In genomic region chr17:39464639-39465181, GRCh38 we compare ENCODE assay signal across 8 cellular contexts. TPM values are rescaled to one million over a fixed set of nuclear protein-coding genes. Genes with fewer than 3 reads are reported as not detected.
A peak's percentile ranks its signal among the peaks of the same experiment; 100 is the strongest.
DNase-seq lines count a peak whose midpoint lies in the region; ATAC-seq and TF ChIP-seq lines count a peak whose summit lies in the region.
"Not testable (repeated sequence)": the region's sequence is repeated elsewhere in the genome, so short reads cannot be mapped to it uniquely, and the experiment has no call there.

No MANE protein-coding gene starts in this region.

- TF ChIP-seq POLR2A in esophagus muscularis mucosa (IDR thresholded peaks at IDR 0.05; ENCODE audit: low read depth): not testable (repeated sequence)

- not testable (repeated sequence) for TF ChIP-seq CTCF in Calu3 (IDR thresholded peaks at IDR 0.05; ENCODE audit: unreplicated experiment); MM.1S (IDR thresholded peaks at IDR 0.05; ENCODE audit: low read length); astrocyte of the spinal cord (IDR thresholded peaks at IDR 0.05; ENCODE audit: low read depth, low read length); esophagus muscularis mucosa (IDR thresholded peaks at IDR 0.05); lower lobe of right lung (IDR thresholded peaks at IDR 0.05); progenitor cell of endocrine pancreas (IDR thresholded peaks at IDR 0.05; ENCODE audit: unreplicated experiment); type B pancreatic cell (conservative IDR thresholded peaks at IDR 0.05)

- H3K4me2 ChIP-seq in MM.1S (ENCODE audit: low read depth, low read length): peak overlapping the region; percentile 92; the same call in 1 of the 2 replicates

- not testable (repeated sequence) for H3K27me3 ChIP-seq in MM.1S (replicated peaks; ENCODE audit: insufficient read depth, low read length); esophagus muscularis mucosa; lower lobe of right lung (ENCODE audit: low read depth)

- POLR2A ChIA-PET in activated CD4-positive, alpha-beta memory T cell treated with anti-CD3 and anti-CD28 coated beads for 36 hours (lab: Charles Lee): interaction anchor here (0.6 to 5.2 kb wide), 2 partner anchors 14 to 20 kb away, joined by 3 to 85 read pairs; partner anchors contain the start of gene MED1

- H3K27ac ChIP-seq in MM.1S (ENCODE audit: low read length); esophagus muscularis mucosa (replicated peaks in 1 of 4); lower lobe of right lung: not testable (repeated sequence)

- H3K4me1 ChIP-seq in MM.1S (ENCODE audit: low read length): not testable (repeated sequence)
- peaks cover 30 to 54% (median 50%) of the 10 kb centered on the region in 4 donors for H3K4me1 ChIP-seq in esophagus muscularis mucosa
- peaks cover 43% of the 10 kb centered on the region for H3K4me1 ChIP-seq in lower lobe of right lung

- CTCF ChIA-PET in Calu3 (lab: Charles Lee): interaction anchor here (0.6 to 6.2 kb wide), 19 partner anchors 11 to 1894 kb away, joined by 3 to 149 read pairs (median 4); partner anchors contain the start of gene MED1
- CTCF ChIA-PET in activated CD4-positive, alpha-beta memory T cell treated with anti-CD3 and anti-CD28 coated beads for 36 hours (lab: Charles Lee): not testable (repeated sequence)

- intact Hi-C loops in Calu3 (cut with micrococcal nuclease; ENCODE audit: unreplicated experiment): loop anchor here (10.0 kb wide), 1 partner anchor 220 kb away; the partner anchor contains the start of gene PGAP3
- intact Hi-C loops in activated CD4-positive, alpha-beta memory T cell treated with anti-CD3 and anti-CD28 coated beads for 36 hours (cut with micrococcal nuclease): loop anchor here (10.0 kb wide), 1 partner anchor 460 kb away; the partner anchor contains the start of genes LRRC3C and ORMDL3
- intact Hi-C loops in esophagus muscularis mucosa (cut with DNase I); lower lobe of right lung (cut with DNase I): not testable (repeated sequence)

- peaks cover 100% of the 10 kb centered on the region for H3K36me3 Mint-ChIP-seq in Calu3 (ENCODE audit: insufficient read depth, unreplicated experiment)
- peaks cover 26% of the 10 kb centered on the region for H3K36me3 Mint-ChIP-seq in activated CD4-positive, alpha-beta memory T cell treated with anti-CD3 and anti-CD28 coated beads for 36 hours
- peaks cover 10% of the 10 kb centered on the region for H3K36me3 Mint-ChIP-seq in progenitor cell of endocrine pancreas (ENCODE audit: insufficient read depth)
- peaks cover 13% of the 10 kb centered on the region for H3K36me3 Mint-ChIP-seq in type B pancreatic cell

- H3K9me3 Mint-ChIP-seq in Calu3 (ENCODE audit: low read depth, unreplicated experiment); activated CD4-positive, alpha-beta memory T cell treated with anti-CD3 and anti-CD28 coated beads for 36 hours; progenitor cell of endocrine pancreas (ENCODE audit: low read depth); type B pancreatic cell: not testable (repeated sequence)

- peak overlapping the region; percentile 79 for H3K4me3 Mint-ChIP-seq in Calu3 (ENCODE audit: low read depth, unreplicated experiment)
- H3K4me3 Mint-ChIP-seq in activated CD4-positive, alpha-beta memory T cell treated with anti-CD3 and anti-CD28 coated beads for 36 hours: peak overlapping the region; percentile 88
- H3K4me3 Mint-ChIP-seq in progenitor cell of endocrine pancreas (ENCODE audit: low read depth): peak overlapping the region; percentile 100
- peak overlapping the region; percentile 99 for H3K4me3 Mint-ChIP-seq in type B pancreatic cell

- in situ Hi-C loops in astrocyte of the spinal cord (cut with HindIII; ENCODE audit: low sequenced_read_pairs): not testable (repeated sequence)

- H3K9ac ChIP-seq in MM.1S (ENCODE audit: low read length): not testable (repeated sequence)

- H3K36me3 ChIP-seq in MM.1S (replicated peaks; ENCODE audit: insufficient read depth, low read length): not testable (repeated sequence)
- H3K36me3 ChIP-seq in esophagus muscularis mucosa (peaks cover 0 to 20% (median 4%) of the 10 kb centered on the region in 4 donors), lower lobe of right lung (peaks cover 26% of the 10 kb centered on the region)

- H3K4me1 Mint-ChIP-seq in Calu3 (ENCODE audit: low read depth, unreplicated experiment) (peaks cover 27% of the 10 kb centered on the region), progenitor cell of endocrine pancreas (ENCODE audit: low read depth) (peaks cover 31% of the 10 kb centered on the region), type B pancreatic cell (ENCODE audit: unreplicated experiment) (peaks cover 17% of the 10 kb centered on the region)
- H3K4me1 Mint-ChIP-seq in activated CD4-positive, alpha-beta memory T cell treated with anti-CD3 and anti-CD28 coated beads for 36 hours (ENCODE audit: low read depth): peaks cover 31% of the 10 kb centered on the region

- H3K27ac Mint-ChIP-seq in Calu3 (ENCODE audit: unreplicated experiment) (peak overlapping the region; percentile 92), progenitor cell of endocrine pancreas (peak overlapping the region; percentile 73), type B pancreatic cell (peak overlapping the region; percentile 100)
- H3K27ac Mint-ChIP-seq in activated CD4-positive, alpha-beta memory T cell treated with anti-CD3 and anti-CD28 coated beads for 36 hours: not testable (repeated sequence)

- not testable (repeated sequence) for TF ChIP-seq EP300 in esophagus muscularis mucosa (IDR thresholded peaks at IDR 0.05)

- DNase-seq in Calu3; MM.1S; astrocyte of the spinal cord (ENCODE audit: low read depth, low spot score); esophagus muscularis mucosa (ENCODE audit: extremely low spot score); lower lobe of right lung; progenitor cell of endocrine pancreas (ENCODE audit: low spot score, unreplicated experiment); type B pancreatic cell (ENCODE audit: extremely low spot score, unreplicated experiment): not testable (repeated sequence)
- peak; percentile 25 for DNase-seq in activated CD4-positive, alpha-beta memory T cell treated with anti-CD3 and anti-CD28 coated beads for 36 hours

- H3K27me3 Mint-ChIP-seq in Calu3 (ENCODE audit: unreplicated experiment); activated CD4-positive, alpha-beta memory T cell treated with anti-CD3 and anti-CD28 coated beads for 36 hours; progenitor cell of endocrine pancreas; type B pancreatic cell: not testable (repeated sequence)

- H3K9me3 ChIP-seq in MM.1S (replicated peaks; ENCODE audit: insufficient read depth, low read length); esophagus muscularis mucosa; lower lobe of right lung: not testable (repeated sequence)

- H3F3A ChIP-seq in MM.1S (ENCODE audit: insufficient read depth, low read length): not testable (repeated sequence)

- 90% methylated on average over 11 of the region's 11 CpGs for WGBS in esophagus muscularis mucosa

- not testable (repeated sequence) for H4K20me1 ChIP-seq in MM.1S (ENCODE audit: insufficient read depth, low read length)

- not testable (repeated sequence) for ATAC-seq in lower lobe of right lung

- not testable (repeated sequence) for BruUV-seq in Calu3 (replicated peaks; lab: Mats Ljungman, UMichigan)

- H3K9me2 ChIP-seq in MM.1S (replicated peaks; ENCODE audit: insufficient read depth, low read length): not testable (repeated sequence)

- not testable (repeated sequence) for H3K4me3 ChIP-seq in MM.1S (ENCODE audit: low read length)
- H3K4me3 ChIP-seq in astrocyte of the spinal cord (ENCODE audit: low read depth, low read length): peak overlapping the region; percentile 98
- H3K4me3 ChIP-seq in esophagus muscularis mucosa: peak overlapping the region; percentile 70 to 98 (median 92)
- H3K4me3 ChIP-seq in lower lobe of right lung: peak overlapping the region; percentile 98

- H2AFZ ChIP-seq in MM.1S (ENCODE audit: low read length): not testable (repeated sequence)

- peaks cover 77% of the 10 kb centered on the region for H3K79me2 ChIP-seq in MM.1S (ENCODE audit: low read length)

RNA-seq across cellular contexts. Expression of gene CDK12, which starts 3.4 kb away (rescaled TPM):
- total RNA-seq in Calu3 (2022): 321 and 329 TPM in 2 replicates
- total RNA-seq in activated CD4-positive, alpha-beta memory T cell treated with anti-CD3 and anti-CD28 coated beads for 36 hours: 10 to 100 TPM; 55.8 to 57.4 TPM
- total RNA-seq in esophagus muscularis mucosa: 10 to 100 TPM; 28.2 to 35.2 (median 30.4) TPM
- total RNA-seq in lower lobe of right lung: 53.7 TPM
- total RNA-seq in progenitor cell of endocrine pancreas: 81.5 and 86.8 TPM in 2 replicates
- total RNA-seq in type B pancreatic cell (ENCODE audit: low replicate concordance): 60.7 and 64.5 TPM in 2 replicates

RNA-seq across cellular contexts. Expression of gene MED1, which starts 13.6 kb away (rescaled TPM):
- total RNA-seq in Calu3 (2022) (227 and 230 TPM in 2 replicates), esophagus muscularis mucosa (10 to 100 TPM; 19.5 to 33.9 (median 27.2) TPM), lower lobe of right lung (33.6 TPM), progenitor cell of endocrine pancreas (41.6 and 44.4 TPM in 2 replicates), type B pancreatic cell (ENCODE audit: low replicate concordance) (33.7 and 46.2 TPM in 2 replicates)
- 10 to 100 TPM; 58.9 to 59.7 TPM for total RNA-seq in activated CD4-positive, alpha-beta memory T cell treated with anti-CD3 and anti-CD28 coated beads for 36 hours
